Comparison of ENCODE assay signal across 15 cellular contexts in genomic region chr1:147078606-147079399, GRCh38.
DNase-seq lines count a peak whose midpoint lies in the region; ATAC-seq and TF ChIP-seq lines count a peak whose summit lies in the region.
"Had no signal": no experiment of that assay in that cellular context is flagged by ENCODE, and none has a peak within 500 bp of the region (broad histone marks: within the 10 kb centered on the region; RNA-seq: fewer than 3 reads in every experiment).

No MANE protein-coding gene starts in this region.

- peak overlapping the region; percentile 35 for H3K4me3 Mint-ChIP-seq in activated CD4-positive, alpha-beta T cell treated with anti-CD3 and anti-CD28 coated beads, Interleukin-2, amount 10 ng/mL, durations not matched to agents 7 days and 5 days
- peak overlapping the region; percentile 67 to 69 for H3K4me3 Mint-ChIP-seq in effector memory CD8-positive, alpha-beta T cell

- H3K36me3 ChIP-seq in IMR-90 (ENCODE audit: control insufficient read depth, insufficient read depth, low read length) (no peaks in the 10 kb centered on the region), neural cell (ENCODE audit: insufficient read depth, low read length) (no peaks in the 10 kb centered on the region)
- H3K36me3 ChIP-seq: neutrophil, transverse colon had no signal

- no peaks in the 10 kb centered on the region for H3K4me1 ChIP-seq in IMR-90 (ENCODE audit: control insufficient read depth, insufficient read depth, low read length)

- H3K36me3 Mint-ChIP-seq in activated CD4-positive, alpha-beta T cell treated with anti-CD3 and anti-CD28 coated beads, Interleukin-2, amount 10 ng/mL, durations not matched to agents 7 days and 5 days (ENCODE audit: low read depth), result peaks cover 14% of the 10 kb centered on the region
- no peaks in the 10 kb centered on the region for H3K36me3 Mint-ChIP-seq in effector memory CD8-positive, alpha-beta T cell (ENCODE audit: insufficient read depth)

- no peak for TF ChIP-seq CTCF in IMR-90 (conservative IDR thresholded peaks at IDR 0.05; ENCODE audit: low read depth, low read length)
- no peak for TF ChIP-seq CTCF in neural cell (IDR thresholded peaks at IDR 0.05; ENCODE audit: poor library complexity, severe bottlenecking)
- TF ChIP-seq CTCF in dorsolateral prefrontal cortex (IDR thresholded peaks at IDR 0.05 in 54 of 56, conservative IDR thresholded peaks at IDR 0.05 in 2 of 56; ENCODE audit: low read depth in 1 of 56, partially characterized antibody in 56 of 56), result no peak

- H3K27me3 ChIP-seq in IMR-90 (ENCODE audit: control insufficient read depth, insufficient read depth, low read length), result peaks cover 57% of the 10 kb centered on the region
- peaks cover 100% of the 10 kb centered on the region for H3K27me3 ChIP-seq in neural cell (ENCODE audit: insufficient read depth, low read depth, low read length)
- peaks cover 15 to 100% (median 90%) of the 10 kb centered on the region in 45 donors for H3K27me3 ChIP-seq in dorsolateral prefrontal cortex

- H3K18ac ChIP-seq in IMR-90 (ENCODE audit: low read depth, low read length), result no peak overlapping the region

- no peak overlapping the region for H2AK9ac ChIP-seq in IMR-90 (replicated peaks; ENCODE audit: low read depth, low read length, poor library complexity)

- H3K79me2 ChIP-seq in neural cell (replicated peaks; ENCODE audit: insufficient read depth, low read length), result no peaks in the 10 kb centered on the region

- H3K23ac ChIP-seq in IMR-90 (ENCODE audit: low read depth, low read length), result no peak overlapping the region

- no peak for TF ChIP-seq RAD21 in IMR-90 (IDR thresholded peaks at IDR 0.05; ENCODE audit: low read length)
- TF ChIP-seq RAD21 in neural cell (conservative IDR thresholded peaks at IDR 0.05), result no peak

- H3K4me2 ChIP-seq in IMR-90 (ENCODE audit: low read depth, low read length) (no peak overlapping the region), neural cell (ENCODE audit: low read length) (no peak overlapping the region)

- H2BK5ac ChIP-seq in IMR-90 (ENCODE audit: low read depth, low read length, poor library complexity, severe bottlenecking), result no peak overlapping the region

- H3K9me1 ChIP-seq in IMR-90 (ENCODE audit: insufficient read depth, low read length), result no peaks in the 10 kb centered on the region

- CTCF ChIA-PET in activated CD4-positive, alpha-beta T cell treated with anti-CD3 and anti-CD28 coated beads, Interleukin-2, amount 10 ng/mL, durations not matched to agents 7 days and 5 days (lab: Charles Lee), result no interaction called here
- CTCF ChIA-PET in IMR-90 (lab: Yijun Ruan, JAX), result no interaction called here

- no peak overlapping the region for H2BK15ac ChIP-seq in IMR-90 (ENCODE audit: low read depth, low read length)

- H3K9me2 ChIP-seq in neural cell (ENCODE audit: insufficient read depth, low read length), result no peaks in the 10 kb centered on the region

- H2AFZ ChIP-seq in IMR-90 (replicated peaks; ENCODE audit: low read length, poor library complexity) (peak overlapping the region; percentile 56), neural cell (ENCODE audit: low read depth, low read length) (no peak overlapping the region)

- H3K4me3 ChIP-seq in IMR-90 (ENCODE audit: insufficient read depth, low read depth, low read length) (no peak overlapping the region), neural cell (ENCODE audit: low read length) (peak overlapping the region; percentile 56), dorsolateral prefrontal cortex (peak overlapping the region in 2 of 59 donors; percentile 43 to 61)

- H3K27ac Mint-ChIP-seq in activated CD4-positive, alpha-beta T cell treated with anti-CD3 and anti-CD28 coated beads, Interleukin-2, amount 10 ng/mL, durations not matched to agents 7 days and 5 days, result no peak overlapping the region
- H3K27ac Mint-ChIP-seq in effector memory CD8-positive, alpha-beta T cell, result no peak overlapping the region

- no peak overlapping the region for H4K8ac ChIP-seq in IMR-90 (ENCODE audit: low read depth in 2 of 2, low read length in 2 of 2)

- no TSS peak for BruUV-seq in IMR-90 (replicated peaks; lab: Mats Ljungman, UMichigan)

- TF ChIP-seq EP300 in neural cell (conservative IDR thresholded peaks at IDR 0.05; ENCODE audit: poor library complexity, severe bottlenecking), result no peak

- H3K56ac ChIP-seq in IMR-90 (ENCODE audit: extremely low read depth, insufficient read depth, low read length), result no peak overlapping the region

- H4K20me1 ChIP-seq in IMR-90 (ENCODE audit: insufficient read depth, low read length) (no peaks in the 10 kb centered on the region), neural cell (ENCODE audit: insufficient read depth) (no peaks in the 10 kb centered on the region)

- H4K91ac ChIP-seq in IMR-90 (ENCODE audit: insufficient read depth, low read depth, low read length), result no peak overlapping the region

- H3K27me3 Mint-ChIP-seq in activated CD4-positive, alpha-beta T cell treated with anti-CD3 and anti-CD28 coated beads, Interleukin-2, amount 10 ng/mL, durations not matched to agents 7 days and 5 days, result peaks cover 91% of the 10 kb centered on the region
- peaks cover 77 to 98% of the 10 kb centered on the region in 2 donors for H3K27me3 Mint-ChIP-seq in effector memory CD8-positive, alpha-beta T cell

- no peak overlapping the region for H3K4ac ChIP-seq in IMR-90 (ENCODE audit: low read depth, low read length)

- no peaks in the 10 kb centered on the region for H3K79me1 ChIP-seq in IMR-90 (ENCODE audit: low read depth in 1 of 2, low read length in 2 of 2)

- H3K4me1 Mint-ChIP-seq in activated CD4-positive, alpha-beta T cell treated with anti-CD3 and anti-CD28 coated beads, Interleukin-2, amount 10 ng/mL, durations not matched to agents 7 days and 5 days, result peaks cover 34% of the 10 kb centered on the region
- peaks cover 8 to 24% of the 10 kb centered on the region in 2 donors for H3K4me1 Mint-ChIP-seq in effector memory CD8-positive, alpha-beta T cell (ENCODE audit: low read depth in 2 of 2)

- POLR2A ChIA-PET in activated CD4-positive, alpha-beta T cell treated with anti-CD3 and anti-CD28 coated beads, Interleukin-2, amount 10 ng/mL, durations not matched to agents 7 days and 5 days (lab: Charles Lee), result no interaction called here
- POLR2A ChIA-PET in IMR-90 (lab: Charles Lee; ENCODE audit: unreplicated experiment), result no interaction called here

- H3K9me3 ChIP-seq in IMR-90 (ENCODE audit: control insufficient read depth, insufficient read depth, low read length), result peaks cover 18% of the 10 kb centered on the region
- H3K9me3 ChIP-seq in neural cell (ENCODE audit: low read length), result peaks cover 19% of the 10 kb centered on the region
- H3K9me3 ChIP-seq: neutrophil, transverse colon had no signal

- WGBS in IMR-90 (ENCODE audit: extremely low coverage in 2 of 2, insufficient read length in 1 of 2), 2 experiments, result 3% methylated on average over 44 of the region's 52 CpGs; no CpG with 5 or more reads in 1 of the 2 experiments

- H3F3A ChIP-seq in neural cell (ENCODE audit: insufficient read depth, low read length, poor library complexity, severe bottlenecking), result no peaks in the 10 kb centered on the region

- no peak overlapping the region for H4K5ac ChIP-seq in IMR-90 (ENCODE audit: low read depth, low read length)

- intact Hi-C loops in IMR-90 (cut with micrococcal nuclease), result no loop called here
- intact Hi-C loops in dorsolateral prefrontal cortex (cut with DNase I), result no loop called here

- no peak overlapping the region for H2BK20ac ChIP-seq in IMR-90 (ENCODE audit: low read depth, low read length)

- in situ Hi-C loops in IMR-90 (cut with MboI; ENCODE audit: low sequenced_read_pairs), result no loop called here

- no peak overlapping the region for H2AK5ac ChIP-seq in IMR-90 (ENCODE audit: low read depth, low read length)

- ATAC-seq in IMR-90 (ENCODE audit: low read depth) (no peak), HG02642 (IDR thresholded peaks at IDR 0.05; ENCODE audit: poor library complexity, unreplicated experiment) (no peak)
- ATAC-seq in effector memory CD8-positive, alpha-beta T cell (replicated peaks), result no peak
- ATAC-seq: left ventricle myocardium superior had no signal

- dilution Hi-C loops in IMR-90 (cut with HindIII; ENCODE audit: low sequenced_read_pairs, unreplicated experiment), result no loop called here

- H3K9ac ChIP-seq in IMR-90 (ENCODE audit: low read depth, low read length) (no peak overlapping the region), neural cell (ENCODE audit: low read length) (no peak overlapping the region)

- no peak overlapping the region for H3K27ac ChIP-seq in IMR-90 (ENCODE audit: insufficient read depth, low read length)
- H3K27ac ChIP-seq in neural cell (ENCODE audit: low read length), result no peak overlapping the region
- no peak overlapping the region for H3K27ac ChIP-seq in dorsolateral prefrontal cortex
- H3K27ac ChIP-seq: neutrophil, skin epidermis, transverse colon had no signal

- H2BK120ac ChIP-seq in IMR-90 (ENCODE audit: low read depth, low read length), result no peak overlapping the region

- peaks cover under 1% of the 10 kb centered on the region for H3K9me3 Mint-ChIP-seq in activated CD4-positive, alpha-beta T cell treated with anti-CD3 and anti-CD28 coated beads, Interleukin-2, amount 10 ng/mL, durations not matched to agents 7 days and 5 days
- H3K9me3 Mint-ChIP-seq in effector memory CD8-positive, alpha-beta T cell, result no peaks in the 10 kb centered on the region

- no peak for TF ChIP-seq POLR2A in IMR-90 (IDR thresholded peaks at IDR 0.05; ENCODE audit: low read depth, low read length)

- DNase-seq in activated CD4-positive, alpha-beta T cell treated with anti-CD3 and anti-CD28 coated beads, Interleukin-2, amount 10 ng/mL, durations not matched to agents 7 days and 5 days, result no peak
- DNase-seq in activated CD4-positive, alpha-beta T cell treated with anti-CD3 and anti-CD28 coated beads for 1 hour, result no peak
- DNase-seq in IMR-90 (no peak), NCI-H1417 (lab: John Stamatoyannopoulos, UW) (no peak), dorsolateral prefrontal cortex (no peak)
- DNase-seq in effector memory CD8-positive, alpha-beta T cell, result no peak
- DNase-seq: head of caudate nucleus, NCI-H2107, SHP77, transverse colon had no signal

- H3K14ac ChIP-seq in IMR-90 (replicated peaks; ENCODE audit: low read depth, low read length), result no peak overlapping the region

TF ChIP-seq in IMR-90, 13 proteins besides CTCF, POLR2A, EP300 and RAD21 (continues in another document):
- TF ChIP-seq RCOR1 (IDR thresholded peaks at IDR 0.05; ENCODE audit: insufficient replicate concordance, low read length), result no peak
- no peak for TF ChIP-seq MXI1 (IDR thresholded peaks at IDR 0.05; ENCODE audit: borderline replicate concordance, low read depth, low read length)
- TF ChIP-seq RFX5 (IDR thresholded peaks at IDR 0.05; ENCODE audit: low read depth, low read length), result no peak

TF ChIP-seq in neural cell, 6 proteins besides CTCF, POLR2A, EP300 and RAD21 (continues in another document):
- TF ChIP-seq TAF1 (IDR thresholded peaks at IDR 0.05; ENCODE audit: low read depth), result no peak
- no peak for TF ChIP-seq EZH2 (IDR thresholded peaks at IDR 0.05; ENCODE audit: borderline replicate concordance, insufficient read depth, low read length, poor library complexity, severe bottlenecking)
- TF ChIP-seq POLR2AphosphoS5 (IDR thresholded peaks at IDR 0.05), result no peak
- TF ChIP-seq MXI1 (conservative IDR thresholded peaks at IDR 0.05; ENCODE audit: poor library complexity, severe bottlenecking), result no peak
- TF ChIP-seq SMC3 (conservative IDR thresholded peaks at IDR 0.05; ENCODE audit: poor library complexity), result no peak
